ENCODE assay signal across 1 cellular context in genomic region chr19:41944336-41944735, GRCh38.
A peak's percentile ranks its signal among the peaks of the same experiment; 100 is the strongest.
TF ChIP-seq lines count a peak whose summit lies in the region.

No MANE protein-coding gene starts in this region.

TF ChIP-seq in GM12878, 131 proteins besides CTCF, POLR2A, EP300 and RAD21:
- 0 out of 2 replicates have a peak, but pooled peaks have one; percentile 49 for TF ChIP-seq EZH2 (IDR thresholded peaks at IDR 0.05; ENCODE audit: borderline replicate concordance, control insufficient read depth, low read depth, low read length)
- TF ChIP-seq ASH2L (IDR thresholded peaks at IDR 0.05; ENCODE audit: borderline replicate concordance, low read depth): no peak
- no peak for TF ChIP-seq SUZ12 (IDR thresholded peaks at IDR 0.05; ENCODE audit: unreplicated experiment)
- TF ChIP-seq ZNF687 (IDR thresholded peaks at IDR 0.05): no peak
- no peak for TF ChIP-seq ATF2 (IDR thresholded peaks at IDR 0.05; ENCODE audit: low read length)
- TF ChIP-seq PKNOX1 (IDR thresholded peaks at IDR 0.05): peak; percentile 64; the same call in 1 of the 2 replicates
- no peak for TF ChIP-seq CHD2 (IDR thresholded peaks at IDR 0.05; ENCODE audit: borderline replicate concordance, low read depth, low read length)
- no peak; the same call in 1 of the 2 replicates for TF ChIP-seq EED (IDR thresholded peaks at IDR 0.05; ENCODE audit: low read depth)
- TF ChIP-seq ZNF622 (IDR thresholded peaks at IDR 0.05): no peak
- no peak for TF ChIP-seq MYB (IDR thresholded peaks at IDR 0.05; ENCODE audit: borderline replicate concordance, low read depth, low read length)
- peak; percentile 91 for TF ChIP-seq TCF12 (IDR thresholded peaks at IDR 0.05; ENCODE audit: low read depth, low read length)
- no peak for TF ChIP-seq NBN (IDR thresholded peaks at IDR 0.05)
- peak; percentile 65; the same call in 1 of the 2 replicates for TF ChIP-seq TCF3 (IDR thresholded peaks at IDR 0.05; ENCODE audit: borderline replicate concordance, insufficient read depth, low read depth, low read length)
- no peak for TF ChIP-seq ZNF384 (IDR thresholded peaks at IDR 0.05; ENCODE audit: borderline replicate concordance, low read depth, low read length)
- TF ChIP-seq KAT2A (conservative IDR thresholded peaks at IDR 0.05; ENCODE audit: control insufficient read depth, low read depth, low read length): no peak
